ENCODE assay signal across 10 cellular contexts in genomic region chr7:30459591-30460245, GRCh38. TPM values are rescaled to one million over a fixed set of nuclear protein-coding genes. Genes with fewer than 3 reads are reported as not detected.
DNase-seq lines count a peak whose midpoint lies in the region; ATAC-seq and TF ChIP-seq lines count a peak whose summit lies in the region.
"Had no signal": no experiment of that assay in that cellular context is flagged by ENCODE, and none has a peak within 500 bp of the region (broad histone marks: within the 10 kb centered on the region; RNA-seq: fewer than 3 reads in every experiment).

No MANE protein-coding gene starts in this region.

- peaks cover 0 to 2% (median 0%) of the 10 kb centered on the region in 7 donors for H3K9me3 Mint-ChIP-seq in CD14-positive monocyte
- H3K9me3 Mint-ChIP-seq: naive B cell had no signal

- peaks cover 20% of the 10 kb centered on the region for H3K4me1 ChIP-seq in SJSA1 (replicated peaks)

- no peaks in the 10 kb centered on the region for H3K27me3 ChIP-seq in SJSA1 (replicated peaks)

- peak overlapping the region; percentile 10 to 71 for H3K4me3 Mint-ChIP-seq in CD14-positive monocyte
- H3K4me3 Mint-ChIP-seq: naive B cell had no signal

- H3K36me3 Mint-ChIP-seq in CD14-positive monocyte, result peaks cover 31 to 40% of the 10 kb centered on the region in 2 donors

- TF ChIP-seq CTCF in CD14-positive monocyte (IDR thresholded peaks at IDR 0.05) (no peak), fibroblast of the aortic adventitia (IDR thresholded peaks at IDR 0.05; ENCODE audit: insufficient read depth, low read length) (no peak), retinal pigment epithelial cell (conservative IDR thresholded peaks at IDR 0.05; ENCODE audit: low read depth, low read length) (no peak)

- intact Hi-C loops in CD14-positive monocyte (cut with micrococcal nuclease), result loop anchor here in 1 of 2 donors (10.0 kb wide), 1 partner anchor 55 kb away; no protein-coding TSS in a partner anchor

- ATAC-seq in HG03521 (IDR thresholded peaks at IDR 0.05; ENCODE audit: unreplicated experiment) (no peak), HG03095 (IDR thresholded peaks at IDR 0.05; ENCODE audit: unreplicated experiment) (no peak), GM19324 (IDR thresholded peaks at IDR 0.05; ENCODE audit: low FRiP score, unreplicated experiment) (no peak)

- DNase-seq in CD14-positive monocyte (ENCODE audit: low spot score) (peak; percentile 5), SJSA1 (ENCODE audit: low read depth in 1 of 2, low spot score in 2 of 2) (peak; percentile 76 to 78), fibroblast of the aortic adventitia (ENCODE audit: low read depth) (peak; percentile 98), retinal pigment epithelial cell (ENCODE audit: low read depth) (peak; percentile 59), NCI-H748 (lab: John Stamatoyannopoulos, UW; ENCODE audit: unreplicated experiment) (no peak)
- DNase-seq: activated effector memory CD4-positive, alpha-beta T cell treated with anti-CD3 and anti-CD28 coated beads, Interleukin-2, amount 50 U/mL, for 16 hours; naive B cell had no signal

- no peak overlapping the region for H3K4me3 ChIP-seq in SJSA1
- H3K4me3 ChIP-seq in fibroblast of the aortic adventitia (ENCODE audit: low read depth, low read length), result peak overlapping the region; percentile 37
- no peak overlapping the region for H3K4me3 ChIP-seq in retinal pigment epithelial cell (ENCODE audit: low read length)

- peaks cover 22% of the 10 kb centered on the region for H3K36me3 ChIP-seq in SJSA1

- peak overlapping the region; percentile 72 for H3K27ac ChIP-seq in SJSA1

- peak overlapping the region; percentile 17 to 74 (median 65) for H3K27ac Mint-ChIP-seq in CD14-positive monocyte

- H3K4me1 Mint-ChIP-seq in CD14-positive monocyte, result peaks cover 51% of the 10 kb centered on the region

- peaks cover 0 to 2% (median 1%) of the 10 kb centered on the region in 3 donors for H3K27me3 Mint-ChIP-seq in CD14-positive monocyte (ENCODE audit: low read depth in 3 of 3)
- H3K27me3 Mint-ChIP-seq: naive B cell had no signal

- no peaks in the 10 kb centered on the region for H3K9me3 ChIP-seq in SJSA1 (replicated peaks)

RNA-seq across cellular contexts. Expression of gene NOD1, which starts 18.9 kb away (rescaled TPM):
- 1 to 10 TPM; 2.8 to 4.6 TPM for polyA plus RNA-seq in CD14-positive monocyte
- total RNA-seq in SJSA1 (2014; rRNA removed; shearing (Covaris generic)), result 4.2 and 6.2 TPM in 2 replicates
- 7.5 and 14.8 TPM in 2 replicates for total RNA-seq in fibroblast of the aortic adventitia (ENCODE audit: low replicate concordance)

RNA-seq across cellular contexts. Expression of gene GGCT, which starts 44.9 kb away (rescaled TPM):
- 10 to 100 TPM; 10.7 to 18.1 TPM for polyA plus RNA-seq in CD14-positive monocyte
- total RNA-seq in SJSA1 (2014; rRNA removed; shearing (Covaris generic)), result 77.6 and 130 TPM in 2 replicates
- 27.3 and 47.8 TPM in 2 replicates for total RNA-seq in fibroblast of the aortic adventitia (ENCODE audit: low replicate concordance)
